Comparison of ENCODE assay signal across 1 cellular context in the genomic region with DNA sequence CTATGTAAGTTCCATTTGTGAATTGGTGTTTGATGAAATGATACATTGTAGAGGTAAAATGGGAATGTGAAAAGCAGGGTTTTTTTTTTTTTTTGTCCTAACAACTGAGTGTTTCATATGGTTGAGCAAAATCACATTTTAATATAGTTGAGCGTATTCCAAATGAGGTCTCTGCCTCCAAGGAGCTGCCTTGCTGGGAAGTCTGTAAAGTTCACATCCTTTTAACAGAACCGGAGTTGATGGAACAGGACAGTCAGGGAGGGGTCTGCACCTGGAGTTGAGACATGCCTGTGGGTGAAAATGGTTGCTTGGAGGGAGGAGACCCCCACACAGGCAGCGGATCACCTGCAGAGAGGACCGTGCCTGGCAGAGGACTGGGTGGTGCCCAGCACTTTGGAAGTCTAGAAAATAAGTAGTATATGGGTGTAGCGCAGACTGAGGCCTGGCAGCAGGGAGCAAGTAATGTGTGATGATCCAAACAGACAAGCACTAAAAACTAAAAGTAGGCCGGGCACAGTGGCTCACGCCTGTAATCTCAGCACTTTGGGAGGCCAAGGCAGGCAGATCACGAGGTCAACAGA.
TF ChIP-seq lines count a peak whose summit lies in the region.

No MANE protein-coding gene starts in this region.

TF ChIP-seq in IMR-90, 13 proteins besides CTCF, POLR2A, EP300 and RAD21:
- TF ChIP-seq FOS (IDR thresholded peaks at IDR 0.05; ENCODE audit: low read depth, low read length) = no peak
- no peak for TF ChIP-seq MAZ (IDR thresholded peaks at IDR 0.05; ENCODE audit: borderline replicate concordance, low read depth, low read length)
- TF ChIP-seq, protein P1, sequence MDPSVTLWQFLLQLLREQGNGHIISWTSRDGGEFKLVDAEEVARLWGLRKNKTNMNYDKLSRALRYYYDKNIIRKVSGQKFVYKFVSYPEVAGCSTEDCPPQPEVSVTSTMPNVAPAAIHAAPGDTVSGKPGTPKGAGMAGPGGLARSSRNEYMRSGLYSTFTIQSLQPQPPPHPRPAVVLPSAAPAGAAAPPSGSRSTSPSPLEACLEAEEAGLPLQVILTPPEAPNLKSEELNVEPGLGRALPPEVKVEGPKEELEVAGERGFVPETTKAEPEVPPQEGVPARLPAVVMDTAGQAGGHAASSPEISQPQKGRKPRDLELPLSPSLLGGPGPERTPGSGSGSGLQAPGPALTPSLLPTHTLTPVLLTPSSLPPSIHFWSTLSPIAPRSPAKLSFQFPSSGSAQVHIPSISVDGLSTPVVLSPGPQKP (IDR thresholded peaks at IDR 0.05; ENCODE audit: borderline replicate concordance, low read depth, low read length) = no peak
- TF ChIP-seq NFE2L2 (IDR thresholded peaks at IDR 0.05; ENCODE audit: low read depth, low read length) = no peak
- TF ChIP-seq RFX5 (IDR thresholded peaks at IDR 0.05; ENCODE audit: low read depth, low read length) = no peak
- TF ChIP-seq MXI1 (IDR thresholded peaks at IDR 0.05; ENCODE audit: borderline replicate concordance, low read depth, low read length) = no peak
- TF ChIP-seq, protein P2, sequence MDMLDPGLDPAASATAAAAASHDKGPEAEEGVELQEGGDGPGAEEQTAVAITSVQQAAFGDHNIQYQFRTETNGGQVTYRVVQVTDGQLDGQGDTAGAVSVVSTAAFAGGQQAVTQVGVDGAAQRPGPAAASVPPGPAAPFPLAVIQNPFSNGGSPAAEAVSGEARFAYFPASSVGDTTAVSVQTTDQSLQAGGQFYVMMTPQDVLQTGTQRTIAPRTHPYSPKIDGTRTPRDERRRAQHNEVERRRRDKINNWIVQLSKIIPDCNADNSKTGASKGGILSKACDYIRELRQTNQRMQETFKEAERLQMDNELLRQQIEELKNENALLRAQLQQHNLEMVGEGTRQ (IDR thresholded peaks at IDR 0.05; ENCODE audit: low read depth, low read length) = no peak
- TF ChIP-seq SMC3 (IDR thresholded peaks at IDR 0.05; ENCODE audit: low read depth, low read length) = no peak
- no peak for TF ChIP-seq RCOR1 (IDR thresholded peaks at IDR 0.05; ENCODE audit: insufficient replicate concordance, low read length)
- TF ChIP-seq CHD1 (IDR thresholded peaks at IDR 0.05; ENCODE audit: low read depth, low read length) = no peak
- no peak for TF ChIP-seq BHLHE40 (IDR thresholded peaks at IDR 0.05; ENCODE audit: low read depth, low read length)
- no peak for TF ChIP-seq MAFK (IDR thresholded peaks at IDR 0.05; ENCODE audit: low read depth, low read length)
